In genomic region chr22:23824476-23825245, GRCh38 we compare ENCODE assay signal across 19 cellular contexts. TPM values are rescaled to one million over a fixed set of nuclear protein-coding genes. Genes with fewer than 3 reads are reported as not detected.
A peak's percentile ranks its signal among the peaks of the same experiment; 100 is the strongest.
DNase-seq lines count a peak whose midpoint lies in the region; ATAC-seq and TF ChIP-seq lines count a peak whose summit lies in the region.
"Had no signal": no experiment of that assay in that cellular context is flagged by ENCODE, and none has a peak within 500 bp of the region (broad histone marks: within the 10 kb centered on the region; RNA-seq: fewer than 3 reads in every experiment).

No MANE protein-coding gene starts in this region.

- WGBS in mesenchymal stem cell: 91% methylated on average over 13 of the region's 13 CpGs

- H3K18ac ChIP-seq in mesenchymal stem cell (ENCODE audit: low read depth in 1 of 2, low read length in 2 of 2): peak overlapping the region in 1 of 2 experiments; percentile 38

- H3K4me2 ChIP-seq in DOHH2 (ENCODE audit: low read length) (peak overlapping the region; percentile 67), mesenchymal stem cell (ENCODE audit: low read length, poor library complexity, severe bottlenecking) (no peak overlapping the region)

- no peak for TF ChIP-seq CTCF in DOHH2 (IDR thresholded peaks at IDR 0.05; ENCODE audit: low read depth, low read length, poor library complexity, severe bottlenecking)
- no peak for TF ChIP-seq CTCF in WTC11 (IDR thresholded peaks at IDR 0.05)

- CTCF ChIA-PET in WTC11 (lab: Charles Lee): interaction anchor here (1.2 kb wide), 1 partner anchor 59 kb away, joined by 3 read pairs; no protein-coding TSS in a partner anchor

- H4K91ac ChIP-seq in mesenchymal stem cell (ENCODE audit: low read length): no peak overlapping the region

- peaks cover 48% of the 10 kb centered on the region for H3K79me1 ChIP-seq in mesenchymal stem cell (replicated peaks; ENCODE audit: low read length, poor library complexity, severe bottlenecking)

- peaks cover 97% of the 10 kb centered on the region for H3K4me1 ChIP-seq in DOHH2 (ENCODE audit: control insufficient read depth, low read length)
- H3K4me1 ChIP-seq in mesenchymal stem cell (ENCODE audit: control insufficient read depth, insufficient read depth, low read depth, low read length): peaks cover 40% of the 10 kb centered on the region
- H3K4me1 ChIP-seq: HAP-1, upper lobe of left lung had no signal

- H3K36me3 Mint-ChIP-seq in WTC11: peaks cover 80% of the 10 kb centered on the region

- H2BK5ac ChIP-seq in mesenchymal stem cell (ENCODE audit: low read depth, low read length, poor library complexity, severe bottlenecking): no peak overlapping the region

- peak overlapping the region in 1 of 2 experiments; percentile 33 for H3K4ac ChIP-seq in mesenchymal stem cell (ENCODE audit: low read depth in 1 of 2, low read length in 2 of 2)

- H3F3A ChIP-seq in DOHH2 (ENCODE audit: control insufficient read depth, insufficient read depth): peaks cover 19% of the 10 kb centered on the region

- no peaks in the 10 kb centered on the region for H3K27me3 ChIP-seq in DOHH2 (ENCODE audit: control insufficient read depth, low read length)
- no peaks in the 10 kb centered on the region for H3K27me3 ChIP-seq in mesenchymal stem cell (ENCODE audit: control insufficient read depth in 1 of 2, insufficient read depth in 1 of 2, low read length in 2 of 2)
- H3K27me3 ChIP-seq: esophagus muscularis mucosa, upper lobe of left lung had no signal

- H2AFZ ChIP-seq in mesenchymal stem cell (ENCODE audit: low read depth, low read length): no peak overlapping the region

- no peaks in the 10 kb centered on the region for H4K20me1 ChIP-seq in DOHH2 (ENCODE audit: control insufficient read depth, insufficient read depth, low read depth, low read length)

- H3K79me2 ChIP-seq in DOHH2 (ENCODE audit: control insufficient read depth, low read length): peaks cover 77% of the 10 kb centered on the region

- H3K27ac ChIP-seq in DOHH2 (ENCODE audit: low read depth, low read length) (peak overlapping the region; percentile 91), mesenchymal stem cell (ENCODE audit: low read length, poor library complexity, severe bottlenecking) (no peak overlapping the region)
- H3K27ac ChIP-seq: esophagus muscularis mucosa, upper lobe of left lung had no signal

- no peak overlapping the region for H3K9ac ChIP-seq in mesenchymal stem cell (ENCODE audit: low read length)

- H2BK15ac ChIP-seq in mesenchymal stem cell (ENCODE audit: low read depth, poor library complexity, severe bottlenecking): no peak overlapping the region

- H3K9me3 Mint-ChIP-seq in WTC11: no peaks in the 10 kb centered on the region
- H3K9me3 Mint-ChIP-seq: activated T-cell treated with anti-CD3 and anti-CD28 coated beads, Interleukin-2, amount 50 U/mL, for 4 hours; dendritic cell treated with granulocyte-macrophage colony-stimulating factor and Interleukin-4, amounts not matched to agents 40 ng/mL and 50 ng/mL, for 4 days had no signal

- H3K4me3 ChIP-seq in DOHH2 (ENCODE audit: low read length): no peak overlapping the region
- no peak overlapping the region for H3K4me3 ChIP-seq in mesenchymal stem cell (ENCODE audit: insufficient read depth in 1 of 2, low read depth in 1 of 2, low read length in 2 of 2)
- H3K4me3 ChIP-seq: esophagus muscularis mucosa, HAP-1, upper lobe of left lung had no signal

- H3K36me3 ChIP-seq in DOHH2 (ENCODE audit: control insufficient read depth, low read length): peaks cover 94% of the 10 kb centered on the region
- H3K36me3 ChIP-seq in mesenchymal stem cell (ENCODE audit: control insufficient read depth in 1 of 2, insufficient read depth in 2 of 2, low read depth in 1 of 2, low read length in 2 of 2): peaks cover 84 to 88% of the 10 kb centered on the region in 2 experiments

- H2AK5ac ChIP-seq in mesenchymal stem cell (ENCODE audit: low read length, severe bottlenecking): peak overlapping the region; percentile 6

- H4K8ac ChIP-seq in mesenchymal stem cell (ENCODE audit: low read length): no peak overlapping the region

- no peak overlapping the region for H3K27ac Mint-ChIP-seq in WTC11
- H3K27ac Mint-ChIP-seq: dendritic cell treated with granulocyte-macrophage colony-stimulating factor and Interleukin-4, amounts not matched to agents 40 ng/mL and 50 ng/mL, for 4 days had no signal

- H3K9me2 ChIP-seq in DOHH2 (replicated peaks; ENCODE audit: control insufficient read depth, low read length): no peaks in the 10 kb centered on the region

- no peak overlapping the region for H2BK12ac ChIP-seq in mesenchymal stem cell (ENCODE audit: low read length in 2 of 2)

- ATAC-seq in WTC11 (no peak), HG02763 (IDR thresholded peaks at IDR 0.05; ENCODE audit: unreplicated experiment) (no peak), HG02678 (IDR thresholded peaks at IDR 0.05; ENCODE audit: unreplicated experiment) (no peak)
- ATAC-seq: activated T-cell treated with anti-CD3 and anti-CD28 coated beads, Interleukin-2, amount 50 U/mL, for 4 hours; Panc1 had no signal

- no peaks in the 10 kb centered on the region; the same call in 1 of the 2 replicates for H3K27me3 Mint-ChIP-seq in WTC11 (ENCODE audit: low read depth)
- H3K27me3 Mint-ChIP-seq: B cell; dendritic cell treated with granulocyte-macrophage colony-stimulating factor and Interleukin-4, amounts not matched to agents 40 ng/mL and 50 ng/mL, for 4 days had no signal

- H3K9me3 ChIP-seq in DOHH2 (ENCODE audit: control insufficient read depth, insufficient read depth, low read length): no peaks in the 10 kb centered on the region
- no peaks in the 10 kb centered on the region for H3K9me3 ChIP-seq in mesenchymal stem cell (ENCODE audit: control insufficient read depth, low read length)
- H3K9me3 ChIP-seq: esophagus muscularis mucosa, HAP-1, upper lobe of left lung had no signal

- H3K4me3 Mint-ChIP-seq in WTC11: no peak overlapping the region
- H3K4me3 Mint-ChIP-seq: activated T-cell treated with anti-CD3 and anti-CD28 coated beads, Interleukin-2, amount 50 U/mL, for 4 hours; B cell; dendritic cell treated with granulocyte-macrophage colony-stimulating factor and Interleukin-4, amounts not matched to agents 40 ng/mL and 50 ng/mL, for 4 days had no signal

- H3K23ac ChIP-seq in mesenchymal stem cell (ENCODE audit: low read length in 2 of 2): no peak overlapping the region

- DNase-seq in WTC11 (ENCODE audit: low spot score) (no peak), mesenchymal stem cell (no peak)
- DNase-seq in stimulated activated CD4-positive, alpha-beta T cell treated with anti-CD3 and anti-CD28 coated beads, Interleukin-1b, Interleukin-23, amount 100 ng/mL, for 48 hours: no peak
- DNase-seq: activated T-cell treated with anti-CD3 and anti-CD28 coated beads, Interleukin-2, amount 50 U/mL, for 4 hours; DMS79; KG1; NCI-H1436; NCI-H524; stimulated activated CD4-positive, alpha-beta T cell treated with anti-CD3 and anti-CD28 coated beads, Interleukin-2, amount 100 ng/mL, for 24 hours; stimulated activated CD8-positive, alpha-beta memory T cell treated with anti-CD3 and anti-CD28 coated beads, Interleukin-4, amount 100 ng/mL, for 48 hours; upper lobe of left lung had no signal

- peaks cover 13% of the 10 kb centered on the region for H3K4me1 Mint-ChIP-seq in WTC11

- H3K14ac ChIP-seq in mesenchymal stem cell (ENCODE audit: low read length in 2 of 2): no peak overlapping the region

- no peak overlapping the region for H2BK120ac ChIP-seq in mesenchymal stem cell (ENCODE audit: low read depth, low read length)

- POLR2A ChIA-PET in WTC11 (lab: Charles Lee): interaction anchor here (0.8 to 1.0 kb wide), 2 partner anchors 13 to 14 kb away, joined by 3 read pairs; partner anchors contain the start of gene DERL3

TF ChIP-seq in WTC11, 78 proteins besides CTCF, POLR2A, EP300 and RAD21:
- TF ChIP-seq JAZF1 (CRISPR knock-in tag; IDR thresholded peaks at IDR 0.05): no peak
- 0 out of 2 replicates have a peak, but pooled peaks have one; percentile 32 for TF ChIP-seq ZNF423 (CRISPR knock-in tag; IDR thresholded peaks at IDR 0.05)
TF ChIP-seq in WTC11: peak in this region for 1.

RNA-seq across cellular contexts. Expression of gene DERL3, which starts 14.1 kb away (rescaled TPM):
- total RNA-seq in WTC11 (2021): 10.9 to 12.5 TPM (median 11.3 TPM) in 3 replicates
- 0.61 TPM for polyA plus RNA-seq in mesenchymal stem cell (2013, experiment 1 of 2)
- 0.52 TPM for polyA plus RNA-seq in mesenchymal stem cell (2013, experiment 2 of 2)
- total RNA-seq: esophagus muscularis mucosa had no signal

RNA-seq across cellular contexts. Expression of gene SLC2A11, which starts 33.0 kb away (rescaled TPM):
- 17.2 to 21.1 TPM (median 19.9 TPM) in 3 replicates for total RNA-seq in WTC11 (2021)
- 15.5 TPM for polyA plus RNA-seq in mesenchymal stem cell (2013, experiment 1 of 2)
- polyA plus RNA-seq in mesenchymal stem cell (2013, experiment 2 of 2): 15.6 TPM

RNA-seq across cellular contexts. Expression of gene SMARCB1, which starts 37.9 kb away (rescaled TPM):
- 135 to 149 TPM (median 146 TPM) in 3 replicates for total RNA-seq in WTC11 (2021)
- 68.2 TPM for polyA plus RNA-seq in mesenchymal stem cell (2013, experiment 1 of 2)
- 67.4 TPM for polyA plus RNA-seq in mesenchymal stem cell (2013, experiment 2 of 2)

RNA-seq across cellular contexts. Expression of gene MMP11, which starts 52.0 kb away (rescaled TPM):
- total RNA-seq in WTC11 (2021): 14.5 to 16.5 TPM (median 16.2 TPM) in 3 replicates
- polyA plus RNA-seq in mesenchymal stem cell (2013, experiment 1 of 2): 24.7 TPM
- 25.1 TPM for polyA plus RNA-seq in mesenchymal stem cell (2013, experiment 2 of 2)

RNA-seq across cellular contexts. Expression of gene CHCHD10, which starts 56.9 kb away (rescaled TPM):
- 170 to 198 TPM (median 171 TPM) in 3 replicates for total RNA-seq in WTC11 (2021)
- polyA plus RNA-seq in mesenchymal stem cell (2013, experiment 1 of 2): 425 TPM
- 448 TPM for polyA plus RNA-seq in mesenchymal stem cell (2013, experiment 2 of 2)
